ENCODE assay signal across 2 cellular contexts in the genomic region with DNA sequence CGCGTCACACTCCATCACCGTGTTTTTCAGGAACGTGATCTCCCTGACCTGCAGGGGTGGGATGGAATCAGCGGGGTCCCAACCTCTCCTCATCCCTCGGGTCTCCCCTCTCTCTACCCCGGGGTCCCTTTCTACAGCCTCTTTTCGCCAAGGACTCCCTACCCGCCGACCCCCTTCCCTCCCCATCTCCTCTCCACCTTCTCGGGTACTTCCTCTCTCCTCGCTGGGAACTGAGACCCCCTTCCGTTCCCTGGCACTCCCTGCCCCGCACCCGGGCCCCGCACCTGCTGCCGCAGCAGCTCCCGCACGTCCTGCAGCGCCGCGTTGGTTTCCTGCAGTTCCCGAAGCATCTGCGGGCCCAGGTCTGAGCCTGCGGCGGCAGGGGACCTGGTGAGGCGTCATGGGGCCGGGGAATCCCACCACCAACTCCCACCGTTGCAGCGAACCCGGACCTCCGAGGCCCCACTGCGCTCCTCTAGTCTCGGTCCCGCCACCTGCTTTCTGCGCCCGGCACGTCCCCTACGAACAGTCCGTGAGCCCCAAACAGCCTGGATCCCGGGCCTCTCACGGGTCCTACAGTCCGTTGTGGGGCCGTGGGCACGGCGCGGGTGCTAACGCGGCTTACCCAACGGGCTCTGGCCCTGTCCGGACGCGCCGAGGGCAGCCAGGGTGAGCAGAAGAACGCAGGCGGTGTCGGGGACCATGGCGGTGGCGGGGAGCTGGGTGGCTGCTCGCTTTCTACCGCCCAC.
TF ChIP-seq lines count a peak whose summit lies in the region.

A gene (minus strand): TSS at position 740 of the 749 bp plus-strand sequence. CDS start 36 bp downstream, at position 704.

TF ChIP-seq in H1, 55 proteins besides CTCF, POLR2A, EP300 and RAD21:
- TF ChIP-seq RNF2 (IDR thresholded peaks at IDR 0.05; ENCODE audit: borderline replicate concordance, low read depth, low read length, missing control alignments, poor library complexity, severe bottlenecking), result peak; percentile 68
- peak; percentile 99 for TF ChIP-seq SUZ12 (IDR thresholded peaks at IDR 0.05; ENCODE audit: low read length)
- peak; percentile 59 for TF ChIP-seq KDM4A (IDR thresholded peaks at IDR 0.05; ENCODE audit: low read depth, low read length, severe bottlenecking)
- TF ChIP-seq SAP30 (IDR thresholded peaks at IDR 0.05; ENCODE audit: insufficient read depth, insufficient replicate concordance, low read length), result no peak
- peak; percentile 99 for TF ChIP-seq EZH2 (IDR thresholded peaks at IDR 0.05; ENCODE audit: low read depth, low read length, severe bottlenecking)
- no peak for TF ChIP-seq YY1 (IDR thresholded peaks at IDR 0.05; ENCODE audit: low read depth, low read length)
TF ChIP-seq in H1: peak in this region for 4.

TF ChIP-seq in neural cell, 6 proteins besides CTCF, POLR2A, EP300 and RAD21:
- TF ChIP-seq POLR2AphosphoS5 (IDR thresholded peaks at IDR 0.05), result no peak
- TF ChIP-seq, protein P1, sequence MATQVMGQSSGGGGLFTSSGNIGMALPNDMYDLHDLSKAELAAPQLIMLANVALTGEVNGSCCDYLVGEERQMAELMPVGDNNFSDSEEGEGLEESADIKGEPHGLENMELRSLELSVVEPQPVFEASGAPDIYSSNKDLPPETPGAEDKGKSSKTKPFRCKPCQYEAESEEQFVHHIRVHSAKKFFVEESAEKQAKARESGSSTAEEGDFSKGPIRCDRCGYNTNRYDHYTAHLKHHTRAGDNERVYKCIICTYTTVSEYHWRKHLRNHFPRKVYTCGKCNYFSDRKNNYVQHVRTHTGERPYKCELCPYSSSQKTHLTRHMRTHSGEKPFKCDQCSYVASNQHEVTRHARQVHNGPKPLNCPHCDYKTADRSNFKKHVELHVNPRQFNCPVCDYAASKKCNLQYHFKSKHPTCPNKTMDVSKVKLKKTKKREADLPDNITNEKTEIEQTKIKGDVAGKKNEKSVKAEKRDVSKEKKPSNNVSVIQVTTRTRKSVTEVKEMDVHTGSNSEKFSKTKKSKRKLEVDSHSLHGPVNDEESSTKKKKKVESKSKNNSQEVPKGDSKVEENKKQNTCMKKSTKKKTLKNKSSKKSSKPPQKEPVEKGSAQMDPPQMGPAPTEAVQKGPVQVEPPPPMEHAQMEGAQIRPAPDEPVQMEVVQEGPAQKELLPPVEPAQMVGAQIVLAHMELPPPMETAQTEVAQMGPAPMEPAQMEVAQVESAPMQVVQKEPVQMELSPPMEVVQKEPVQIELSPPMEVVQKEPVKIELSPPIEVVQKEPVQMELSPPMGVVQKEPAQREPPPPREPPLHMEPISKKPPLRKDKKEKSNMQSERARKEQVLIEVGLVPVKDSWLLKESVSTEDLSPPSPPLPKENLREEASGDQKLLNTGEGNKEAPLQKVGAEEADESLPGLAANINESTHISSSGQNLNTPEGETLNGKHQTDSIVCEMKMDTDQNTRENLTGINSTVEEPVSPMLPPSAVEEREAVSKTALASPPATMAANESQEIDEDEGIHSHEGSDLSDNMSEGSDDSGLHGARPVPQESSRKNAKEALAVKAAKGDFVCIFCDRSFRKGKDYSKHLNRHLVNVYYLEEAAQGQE (IDR thresholded peaks at IDR 0.05; ENCODE audit: borderline replicate concordance), result no peak
- TF ChIP-seq MXI1 (conservative IDR thresholded peaks at IDR 0.05; ENCODE audit: poor library complexity, severe bottlenecking), result no peak
- TF ChIP-seq SMC3 (conservative IDR thresholded peaks at IDR 0.05; ENCODE audit: poor library complexity), result no peak
- TF ChIP-seq EZH2 (IDR thresholded peaks at IDR 0.05; ENCODE audit: borderline replicate concordance, insufficient read depth, low read length, poor library complexity, severe bottlenecking), result peak; percentile 18
- TF ChIP-seq TAF1 (IDR thresholded peaks at IDR 0.05; ENCODE audit: low read depth), result no peak
